8 cellular contexts compared by ENCODE assay signal in genomic region chr2:174697267-174697666, GRCh38.
DNase-seq lines count a peak whose midpoint lies in the region; ATAC-seq, FAIRE-seq and TF ChIP-seq lines count a peak whose summit lies in the region.

No MANE protein-coding gene starts in this region.

- peak; percentile 92 for FAIRE-seq in endothelial cell of umbilical vein (lab: Jason Lieb, UNC)

- CTCF ChIA-PET in activated CD8-positive, alpha-beta T cell treated with anti-CD3 and anti-CD28 coated beads for 36 hours (lab: Charles Lee) = interaction anchor here (0.6 to 9.3 kb wide), 64 partner anchors 8 to 586 kb away, joined by 3 to 147 read pairs (median 4); partner anchors contain the start of genes CHN1, CHRNA1, GPR155 and WIPF1
- CTCF ChIA-PET in endothelial cell of umbilical vein (lab: Charles Lee) = interaction anchor here (0.6 to 5.9 kb wide), 28 partner anchors 10 to 1400 kb away, joined by 3 to 87 read pairs (median 4); partner anchors contain the start of gene WIPF1
- CTCF ChIA-PET in naive thymus-derived CD4-positive, alpha-beta T cell (lab: Charles Lee) = interaction anchor here (0.6 to 5.3 kb wide), 19 partner anchors 8 to 584 kb away, joined by 3 to 49 read pairs (median 4); no protein-coding TSS in a partner anchor

- no peak overlapping the region for H3K9ac ChIP-seq in endothelial cell of umbilical vein (replicated peaks; ENCODE audit: extremely low read depth, insufficient read depth, low read length)

- POLR2A ChIA-PET in activated CD8-positive, alpha-beta T cell treated with anti-CD3 and anti-CD28 coated beads for 36 hours (lab: Charles Lee) = interaction anchor here (0.7 to 1.1 kb wide), 2 partner anchors 57 to 116 kb away, joined by 4 read pairs; no protein-coding TSS in a partner anchor
- POLR2A ChIA-PET in endothelial cell of umbilical vein (lab: Charles Lee) = interaction anchor here (0.7 kb wide), 1 partner anchor 185 kb away, joined by 4 read pairs; no protein-coding TSS in a partner anchor
- POLR2A ChIA-PET in naive thymus-derived CD4-positive, alpha-beta T cell (lab: Charles Lee) = interaction anchor here (0.6 to 1.2 kb wide), 3 partner anchors 12 to 286 kb away, joined by 3 to 4 read pairs (median 3); no protein-coding TSS in a partner anchor

- H3K79me2 ChIP-seq in endothelial cell of umbilical vein (ENCODE audit: control insufficient read depth, insufficient read depth, low read length) = no peaks in the 10 kb centered on the region

- H3K4me3 ChIP-seq in endothelial cell of umbilical vein (replicated peaks in 1 of 3; ENCODE audit: insufficient read depth in 1 of 3, low read depth in 1 of 3, low read length in 3 of 3) (no peak overlapping the region), thyroid gland (replicated peaks in 1 of 3) (no peak overlapping the region)
- no peak overlapping the region for H3K4me3 ChIP-seq in naive thymus-derived CD4-positive, alpha-beta T cell (ENCODE audit: low read length)

- TF ChIP-seq POLR2A in endothelial cell of umbilical vein (IDR thresholded peaks at IDR 0.05; ENCODE audit: low read depth, low read length) (no peak), thyroid gland (IDR thresholded peaks at IDR 0.05) (no peak)

- H3K36me3 Mint-ChIP-seq in activated CD8-positive, alpha-beta T cell treated with anti-CD3 and anti-CD28 coated beads for 36 hours (ENCODE audit: low read depth) = no peaks in the 10 kb centered on the region
- H3K36me3 Mint-ChIP-seq in naive thymus-derived CD4-positive, alpha-beta T cell = no peaks in the 10 kb centered on the region

- no peaks in the 10 kb centered on the region for H4K20me1 ChIP-seq in endothelial cell of umbilical vein (replicated peaks; ENCODE audit: control insufficient read depth, extremely low read depth, insufficient read depth, low read length)

- no peaks in the 10 kb centered on the region for H3K9me3 Mint-ChIP-seq in activated CD8-positive, alpha-beta T cell treated with anti-CD3 and anti-CD28 coated beads for 36 hours
- H3K9me3 Mint-ChIP-seq in naive thymus-derived CD4-positive, alpha-beta T cell = no peaks in the 10 kb centered on the region

- no peaks in the 10 kb centered on the region for H3K27me3 Mint-ChIP-seq in activated CD8-positive, alpha-beta T cell treated with anti-CD3 and anti-CD28 coated beads for 36 hours
- peaks cover 0 to 40% (median 0%) of the 10 kb centered on the region in 5 donors for H3K27me3 Mint-ChIP-seq in naive thymus-derived CD4-positive, alpha-beta T cell

- in situ Hi-C loops in Caki2 (cut with HindIII; ENCODE audit: low pct_unique_long_range_greater_than_20kb, low sequenced_read_pairs) = no loop called here

- H3K4me2 ChIP-seq in endothelial cell of umbilical vein (ENCODE audit: insufficient read depth, low read length) = no peak overlapping the region

- H3K4me1 ChIP-seq in endothelial cell of umbilical vein (ENCODE audit: control insufficient read depth, extremely low read depth, insufficient read depth, low read length) = no peaks in the 10 kb centered on the region
- H3K4me1 ChIP-seq in naive thymus-derived CD4-positive, alpha-beta T cell (ENCODE audit: control insufficient read depth in 2 of 2, insufficient read depth in 2 of 2, low read length in 2 of 2) = no peaks in the 10 kb centered on the region
- H3K4me1 ChIP-seq in thyroid gland = no peaks in the 10 kb centered on the region

- no TSS peak for BruUV-seq in endothelial cell of umbilical vein (replicated peaks; lab: Mats Ljungman, UMichigan)

- DNase-seq in Caki2 (ENCODE audit: low read depth) = peak; percentile 44
- peak; percentile 44 for DNase-seq in NCI-H748 treated with DMSO at 0.1 percent for 48 hours (lab: John Stamatoyannopoulos, UW)
- peak; percentile 80 for DNase-seq in activated CD8-positive, alpha-beta T cell treated with anti-CD3 and anti-CD28 coated beads for 36 hours
- DNase-seq in endothelial cell of umbilical vein (ENCODE audit: low read depth, low spot score) = peak; percentile 57
- DNase-seq in naive thymus-derived CD4-positive, alpha-beta T cell = peak in 8 of 9 donors; percentile 38 to 60 (median 49)
- peak; percentile 48 to 49 for DNase-seq in thyroid gland

- H3K9me1 ChIP-seq in endothelial cell of umbilical vein (replicated peaks; ENCODE audit: control insufficient read depth, extremely low read depth, insufficient read depth, low read length) = no peaks in the 10 kb centered on the region

- dilution Hi-C loops in endothelial cell of umbilical vein (cut with MboI; ENCODE audit: extremely low pct_ligation_motif_present, low sequenced_read_pairs) = no loop called here

- intact Hi-C loops in activated CD8-positive, alpha-beta T cell treated with anti-CD3 and anti-CD28 coated beads for 36 hours (cut with micrococcal nuclease) = no loop called here
- intact Hi-C loops in endothelial cell of umbilical vein (cut with micrococcal nuclease) = loop anchor here (2.0 to 10.0 kb wide), 3 partner anchors 50 to 632 kb away; partner anchors contain the start of gene ATP5MC3
- intact Hi-C loops in naive thymus-derived CD4-positive, alpha-beta T cell (cut with micrococcal nuclease) = loop anchor here in 1 of 2 donors (2.0 to 5.0 kb wide), 2 partner anchors 415 to 586 kb away; no protein-coding TSS in a partner anchor
- intact Hi-C loops in thyroid gland (cut with DNase I) = loop anchor here (5.0 kb wide), 1 partner anchor 235 kb away; no protein-coding TSS in a partner anchor

- H3K4me3 Mint-ChIP-seq in activated CD8-positive, alpha-beta T cell treated with anti-CD3 and anti-CD28 coated beads for 36 hours = no peak overlapping the region
- no peak overlapping the region for H3K4me3 Mint-ChIP-seq in naive thymus-derived CD4-positive, alpha-beta T cell

- peak; percentile 97 for ATAC-seq in GM19351 (IDR thresholded peaks at IDR 0.05; ENCODE audit: unreplicated experiment)
- ATAC-seq in HG03378 (IDR thresholded peaks at IDR 0.05; ENCODE audit: unreplicated experiment) = peak; percentile 89
- ATAC-seq in activated CD8-positive, alpha-beta T cell treated with anti-CD3 and anti-CD28 coated beads for 36 hours = peak; percentile 99
- ATAC-seq in naive thymus-derived CD4-positive, alpha-beta T cell = peak; percentile 93

- H3K27ac Mint-ChIP-seq in activated CD8-positive, alpha-beta T cell treated with anti-CD3 and anti-CD28 coated beads for 36 hours = no peak overlapping the region
- peak overlapping the region in 1 of 9 donors; percentile 55 for H3K27ac Mint-ChIP-seq in naive thymus-derived CD4-positive, alpha-beta T cell

- no peaks in the 10 kb centered on the region for H3K36me3 ChIP-seq in endothelial cell of umbilical vein (ENCODE audit: control insufficient read depth in 2 of 2, extremely low read depth in 1 of 2, insufficient read depth in 2 of 2, low read length in 2 of 2)
- H3K36me3 ChIP-seq in naive thymus-derived CD4-positive, alpha-beta T cell (ENCODE audit: control insufficient read depth in 2 of 3, insufficient read depth in 3 of 3, low read length in 3 of 3) = no peaks in the 10 kb centered on the region
- H3K36me3 ChIP-seq in thyroid gland = no peaks in the 10 kb centered on the region

- H3K27me3 ChIP-seq in endothelial cell of umbilical vein (ENCODE audit: control insufficient read depth in 2 of 2, insufficient read depth in 2 of 2, low read length in 2 of 2) = peaks cover 9 to 11% of the 10 kb centered on the region in 2 experiments
- H3K27me3 ChIP-seq in naive thymus-derived CD4-positive, alpha-beta T cell (ENCODE audit: control insufficient read depth in 2 of 2, insufficient read depth in 2 of 2, low read length in 2 of 2) = no peaks in the 10 kb centered on the region
- no peaks in the 10 kb centered on the region for H3K27me3 ChIP-seq in thyroid gland

- no peak overlapping the region for H2AFZ ChIP-seq in endothelial cell of umbilical vein (ENCODE audit: low read depth, low read length)

- TF ChIP-seq CTCF in activated CD8-positive, alpha-beta T cell treated with anti-CD3 and anti-CD28 coated beads for 36 hours (IDR thresholded peaks at IDR 0.05) = peak; percentile 90
- TF ChIP-seq CTCF in endothelial cell of umbilical vein (IDR thresholded peaks at IDR 0.05; ENCODE audit: extremely low read depth in 1 of 2, insufficient read depth in 1 of 2, low read depth in 1 of 2, low read length in 2 of 2) (peak; percentile 79 to 89), thyroid gland (IDR thresholded peaks at IDR 0.05) (peak in 5 of 6 experiments; percentile 45 to 85 (median 62))

- WGBS in thyroid gland, 2 donors = 0 to 5% methylated on average over 2 to 3 of the region's 3 CpGs

- H3K27ac ChIP-seq in endothelial cell of umbilical vein (ENCODE audit: insufficient read depth, low read depth, low read length) = no peak overlapping the region
- H3K27ac ChIP-seq in naive thymus-derived CD4-positive, alpha-beta T cell (ENCODE audit: low read depth, low read length) = no peak overlapping the region
- no peak overlapping the region for H3K27ac ChIP-seq in thyroid gland

- H3K9me3 ChIP-seq in endothelial cell of umbilical vein (replicated peaks; ENCODE audit: control insufficient read depth, insufficient read depth, low read length) (no peaks in the 10 kb centered on the region), thyroid gland (no peaks in the 10 kb centered on the region)
- no peaks in the 10 kb centered on the region for H3K9me3 ChIP-seq in naive thymus-derived CD4-positive, alpha-beta T cell (ENCODE audit: control insufficient read depth in 2 of 3, low read length in 3 of 3)

- H3K4me1 Mint-ChIP-seq in activated CD8-positive, alpha-beta T cell treated with anti-CD3 and anti-CD28 coated beads for 36 hours (ENCODE audit: low read depth) = no peaks in the 10 kb centered on the region
- peaks cover 0 to 7% (median 0%) of the 10 kb centered on the region in 7 donors for H3K4me1 Mint-ChIP-seq in naive thymus-derived CD4-positive, alpha-beta T cell

TF ChIP-seq in endothelial cell of umbilical vein, 7 proteins besides CTCF, POLR2A, EP300 and RAD21:
- TF ChIP-seq JUN (IDR thresholded peaks at IDR 0.05; ENCODE audit: borderline replicate concordance, insufficient read depth, insufficient read length, low read depth) = no peak
- TF ChIP-seq, protein P1, sequence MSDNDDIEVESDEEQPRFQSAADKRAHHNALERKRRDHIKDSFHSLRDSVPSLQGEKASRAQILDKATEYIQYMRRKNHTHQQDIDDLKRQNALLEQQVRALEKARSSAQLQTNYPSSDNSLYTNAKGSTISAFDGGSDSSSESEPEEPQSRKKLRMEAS (IDR thresholded peaks at IDR 0.05; ENCODE audit: insufficient read depth, insufficient read length) = no peak
- TF ChIP-seq GATA2 (IDR thresholded peaks at IDR 0.05; ENCODE audit: insufficient read depth, insufficient read length, low read depth, low read length) = no peak
- no peak for TF ChIP-seq EZH2 (IDR thresholded peaks at IDR 0.05; ENCODE audit: borderline replicate concordance, low read depth, low read length, severe bottlenecking)
- TF ChIP-seq POLR2AphosphoS5 (IDR thresholded peaks at IDR 0.05; ENCODE audit: insufficient read depth, low read depth, low read length) = no peak
- TF ChIP-seq FOS (IDR thresholded peaks at IDR 0.05; ENCODE audit: borderline replicate concordance, insufficient read depth, low read length) = no peak
- TF ChIP-seq MYC (IDR thresholded peaks at IDR 0.05; ENCODE audit: low read depth, low read length) = no peak
TF ChIP-seq in endothelial cell of umbilical vein: peak in this region for 0.
